ENCODE assay signal across 8 cellular contexts in the genomic region with DNA sequence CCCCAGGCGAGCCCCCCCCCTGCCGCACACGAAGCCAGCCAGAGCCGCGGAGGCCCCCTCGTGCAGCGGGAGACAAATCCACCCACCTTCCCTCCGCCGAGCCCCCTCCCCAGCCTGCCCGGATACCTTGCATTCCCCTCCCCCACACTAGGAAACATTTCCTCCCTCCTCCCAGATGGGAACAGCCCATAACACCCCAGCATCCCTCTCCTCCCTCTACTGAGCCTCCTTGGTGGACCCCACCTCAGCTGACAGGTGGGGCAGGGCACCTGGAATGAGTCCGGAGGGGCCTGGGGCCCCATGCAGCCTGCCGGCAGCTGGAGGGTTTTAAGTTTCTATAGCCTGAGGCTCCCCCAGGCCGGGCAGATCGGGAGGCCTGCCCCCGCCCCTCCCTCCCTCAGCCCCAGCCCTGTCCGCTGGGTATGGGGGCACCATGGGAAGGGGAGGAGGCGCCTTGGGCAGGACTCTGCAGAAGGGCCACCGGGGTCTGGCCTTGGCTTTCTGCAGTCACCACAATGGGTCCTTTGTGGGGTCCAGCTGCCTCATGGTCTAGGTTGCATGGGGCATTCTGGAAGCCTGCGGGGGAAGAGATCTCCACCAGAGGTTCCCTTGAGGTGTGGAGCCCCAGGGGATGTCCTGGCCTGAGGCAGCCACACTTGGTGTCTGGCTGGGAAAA. TPM values are rescaled to one million over a fixed set of nuclear protein-coding genes. Genes with fewer than 3 reads are reported as not detected.
DNase-seq lines count a peak whose midpoint lies in the region; ATAC-seq and TF ChIP-seq lines count a peak whose summit lies in the region.

No MANE protein-coding gene starts in this region.

- intact Hi-C loops in upper lobe of right lung (cut with DNase I), result no loop called here

- DNase-seq in NCI-H2227 (lab: John Stamatoyannopoulos, UW; ENCODE audit: unreplicated experiment) (peak; percentile 24), NCI-H2227 treated with DMSO at 0.1 percent for 48 hours (lab: John Stamatoyannopoulos, UW) (no peak), Peyer's patch (peak in 2 of 3 donors; percentile 55 to 67), ecto neural progenitor cell (ENCODE audit: low spot score) (peak; percentile 68), medulla oblongata (ENCODE audit: extremely low spot score) (peak; percentile 52), upper lobe of right lung (no peak)

- H3K27me3 ChIP-seq in Peyer's patch, result no peaks in the 10 kb centered on the region
- no peaks in the 10 kb centered on the region for H3K27me3 ChIP-seq in upper lobe of right lung

- H3K4me1 ChIP-seq in Peyer's patch, result peaks cover 11 to 51% (median 26%) of the 10 kb centered on the region in 4 donors
- H3K4me1 ChIP-seq in upper lobe of right lung, result peaks cover 35% of the 10 kb centered on the region

- H3K27ac ChIP-seq in Peyer's patch (peak overlapping the region; percentile 82 to 93 (median 90)), upper lobe of right lung (peak overlapping the region; percentile 92)

- ATAC-seq in upper lobe of right lung (peak; percentile 27), HG03565 (IDR thresholded peaks at IDR 0.05; ENCODE audit: unreplicated experiment) (no peak), HG03469 (IDR thresholded peaks at IDR 0.05; ENCODE audit: unreplicated experiment) (no peak)

- H3K36me3 ChIP-seq in Peyer's patch (no peaks in the 10 kb centered on the region), upper lobe of right lung (no peaks in the 10 kb centered on the region)

- H3K9me3 ChIP-seq in Peyer's patch, result no peaks in the 10 kb centered on the region
- no peaks in the 10 kb centered on the region for H3K9me3 ChIP-seq in upper lobe of right lung

- peak overlapping the region; percentile 60 to 96 (median 88) for H3K4me3 ChIP-seq in Peyer's patch
- peak overlapping the region; percentile 96 for H3K4me3 ChIP-seq in upper lobe of right lung

- TF ChIP-seq CTCF in Peyer's patch (IDR thresholded peaks at IDR 0.05), result peak in 1 of 6 experiments; percentile 16
- TF ChIP-seq CTCF in upper lobe of right lung (IDR thresholded peaks at IDR 0.05), result no peak

- TF ChIP-seq POLR2A in Peyer's patch (IDR thresholded peaks at IDR 0.05), result no peak

RNA-seq across cellular contexts. Expression of gene ERGIC1, which starts 0.7 kb away (rescaled TPM):
- total RNA-seq in Peyer's patch (100 to 1,000 TPM; 113 to 180 (median 143) TPM), upper lobe of right lung (186 TPM)

Comparison
In these comparisons a context has a peak if more than half of its experiments do, and no peak if none do; other contexts are left out.
1. DNase-seq: peak in NCI-H2227 (single experiment), Peyer's patch (2 of 3), ecto neural progenitor cell (single experiment) and medulla oblongata (single experiment); none in NCI-H2227 treated with DMSO at 0.1 percent for 48 hours (single experiment) and upper lobe of right lung (single experiment).